In the genomic region with DNA sequence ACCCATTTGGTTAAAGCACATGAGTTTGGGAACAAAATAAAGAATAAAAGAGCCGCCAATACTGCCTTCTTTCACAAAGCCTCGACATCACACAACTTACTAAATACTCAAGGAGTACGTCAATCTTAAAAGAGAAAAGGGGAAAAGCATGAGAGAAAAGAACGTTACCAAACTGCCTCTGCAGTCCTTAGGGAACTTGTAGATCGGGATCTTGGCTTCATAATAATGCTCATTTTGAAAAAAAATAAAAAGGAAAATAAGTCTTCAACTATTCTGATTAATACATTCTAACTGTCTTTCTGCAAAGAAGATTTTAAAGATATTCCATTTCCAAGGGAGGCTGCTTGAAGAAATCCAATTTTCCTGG, we compare ENCODE assay signal across 8 cellular contexts.
DNase-seq lines count a peak whose midpoint lies in the region; ATAC-seq and TF ChIP-seq lines count a peak whose summit lies in the region.

No MANE protein-coding gene starts in this region.

- no peak for TF ChIP-seq CTCF in activated B cell treated with CpG ODN at 0.5 μM for 24 hours (IDR thresholded peaks at IDR 0.05)
- TF ChIP-seq CTCF in left ventricle myocardium inferior (IDR thresholded peaks at IDR 0.05; ENCODE audit: borderline replicate concordance): no peak
- no peak for TF ChIP-seq CTCF in prostate gland (IDR thresholded peaks at IDR 0.05)

- H3K4me1 Mint-ChIP-seq in activated B cell treated with CpG ODN at 0.5 μM for 24 hours: peaks cover 16% of the 10 kb centered on the region
- peaks cover 7 to 9% of the 10 kb centered on the region in 2 donors for H3K4me1 Mint-ChIP-seq in effector memory CD8-positive, alpha-beta T cell (ENCODE audit: low read depth in 2 of 2)

- 4% methylated on average over 5 of the region's 5 CpGs for WGBS in prostate gland

- H3K36me3 ChIP-seq in left ventricle myocardium inferior (no peaks in the 10 kb centered on the region), prostate gland (no peaks in the 10 kb centered on the region)

- intact Hi-C loops in activated B cell treated with CpG ODN at 0.5 μM for 24 hours (cut with micrococcal nuclease): no loop called here
- intact Hi-C loops in left ventricle myocardium inferior (cut with micrococcal nuclease): no loop called here
- intact Hi-C loops in prostate gland (cut with DNase I): no loop called here

- peak overlapping the region; percentile 53 for H3K4me3 Mint-ChIP-seq in activated B cell treated with CpG ODN at 0.5 μM for 24 hours
- H3K4me3 Mint-ChIP-seq in effector memory CD8-positive, alpha-beta T cell: peak overlapping the region in 1 of 2 donors; percentile 42

- H3K4me3 ChIP-seq in left ventricle myocardium inferior (peak overlapping the region; percentile 64), prostate gland (peak overlapping the region; percentile 35 to 43)

- H3K27me3 ChIP-seq in left ventricle myocardium inferior (ENCODE audit: low read depth) (no peaks in the 10 kb centered on the region), prostate gland (replicated peaks; ENCODE audit: insufficient read depth) (no peaks in the 10 kb centered on the region)

- ATAC-seq in activated B cell treated with CpG ODN at 0.5 μM for 24 hours (ENCODE audit: low read depth): no peak
- no peak for ATAC-seq in effector memory CD8-positive, alpha-beta T cell (replicated peaks)

- no peaks in the 10 kb centered on the region for H3K36me3 Mint-ChIP-seq in activated B cell treated with CpG ODN at 0.5 μM for 24 hours (ENCODE audit: low read depth)
- no peaks in the 10 kb centered on the region for H3K36me3 Mint-ChIP-seq in effector memory CD8-positive, alpha-beta T cell (ENCODE audit: insufficient read depth)

- no peaks in the 10 kb centered on the region for H3K9me3 ChIP-seq in left ventricle myocardium inferior (replicated peaks)
- no peaks in the 10 kb centered on the region for H3K9me3 ChIP-seq in prostate gland

- peak overlapping the region; percentile 75 for H3K27ac ChIP-seq in left ventricle myocardium inferior (replicated peaks)
- H3K27ac ChIP-seq in prostate gland: peak overlapping the region; percentile 87 to 89

- POLR2A ChIA-PET in activated B cell treated with CpG ODN at 0.5 μM for 24 hours (lab: Charles Lee): no interaction called here

- H3K9me3 Mint-ChIP-seq in activated B cell treated with CpG ODN at 0.5 μM for 24 hours: no peaks in the 10 kb centered on the region
- no peaks in the 10 kb centered on the region for H3K9me3 Mint-ChIP-seq in effector memory CD8-positive, alpha-beta T cell

- H3K4me1 ChIP-seq in left ventricle myocardium inferior (peaks cover 31% of the 10 kb centered on the region), prostate gland (replicated peaks) (no peaks in the 10 kb centered on the region)

- H3K27me3 Mint-ChIP-seq in activated B cell treated with CpG ODN at 0.5 μM for 24 hours: no peaks in the 10 kb centered on the region
- peaks cover 18 to 23% of the 10 kb centered on the region in 2 donors for H3K27me3 Mint-ChIP-seq in effector memory CD8-positive, alpha-beta T cell

- CTCF ChIA-PET in activated B cell treated with CpG ODN at 0.5 μM for 24 hours (lab: Charles Lee): no interaction called here

- no peak overlapping the region for H3K27ac Mint-ChIP-seq in activated B cell treated with CpG ODN at 0.5 μM for 24 hours
- peak overlapping the region in 1 of 2 donors; percentile 38 for H3K27ac Mint-ChIP-seq in effector memory CD8-positive, alpha-beta T cell

- no peak for TF ChIP-seq POLR2A in prostate gland (IDR thresholded peaks at IDR 0.05)

- DNase-seq in DMS 273 treated with DMSO at 0.1 percent for 48 hours (lab: John Stamatoyannopoulos, UW) (peak; percentile 52), activated B cell treated with CpG ODN at 0.5 μM for 24 hours (no peak), left ventricle myocardium inferior (no peak), prostate gland (ENCODE audit: low spot score) (no peak), NCI-H2196 treated with DMSO at 0.1 percent for 48 hours (lab: John Stamatoyannopoulos, UW; ENCODE audit: unreplicated experiment) (no peak), germinal center (ENCODE audit: low spot score) (no peak), SIG-M5 (lab: John Stamatoyannopoulos, UW) (no peak)
- no peak for DNase-seq in effector memory CD8-positive, alpha-beta T cell
